12 cellular contexts compared by ENCODE assay signal in the genomic region with DNA sequence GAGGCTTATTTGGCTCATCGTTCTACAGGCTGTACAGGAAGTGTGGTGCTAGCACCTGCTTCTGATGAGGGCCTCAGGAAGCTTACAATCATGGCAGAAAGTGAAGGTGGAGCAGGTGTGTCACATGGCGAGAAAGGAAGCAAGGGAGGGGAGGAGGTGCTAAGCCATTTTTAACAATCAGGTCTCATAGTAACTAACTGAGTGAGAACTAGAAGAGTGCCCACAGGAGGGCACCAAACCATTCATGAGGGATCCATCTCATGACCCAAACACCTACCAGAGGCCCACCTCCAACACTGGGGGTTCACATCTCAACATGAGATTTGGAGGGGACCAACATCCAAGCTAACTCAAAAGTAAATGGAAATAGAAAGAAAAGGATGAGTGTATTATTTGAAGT.
A peak's percentile ranks its signal among the peaks of the same experiment; 100 is the strongest.
DNase-seq lines count a peak whose midpoint lies in the region; ATAC-seq and TF ChIP-seq lines count a peak whose summit lies in the region.
"Had no signal": no experiment of that assay in that cellular context is flagged by ENCODE, and none has a peak within 500 bp of the region (broad histone marks: within the 10 kb centered on the region; RNA-seq: fewer than 3 reads in every experiment).

No MANE protein-coding gene starts in this region.

- no peaks in the 10 kb centered on the region for H3K27me3 ChIP-seq in mammary epithelial cell (ENCODE audit: insufficient read depth, low read length)
- peaks cover 7% of the 10 kb centered on the region for H3K27me3 ChIP-seq in smooth muscle cell (ENCODE audit: low read depth)
- H3K27me3 ChIP-seq: right atrium auricular region had no signal

- no TSS peak for BruUV-seq in MCF 10A (replicated peaks; lab: Mats Ljungman, UMichigan)
- no TSS peak for BruUV-seq in mammary epithelial cell (replicated peaks; lab: Mats Ljungman, UMichigan)

- H3K9me3 ChIP-seq in mammary epithelial cell (replicated peaks; ENCODE audit: insufficient read depth, low read length) (peaks cover 5% of the 10 kb centered on the region), smooth muscle cell (replicated peaks; ENCODE audit: low read depth) (peaks cover 7% of the 10 kb centered on the region)
- H3K9me3 ChIP-seq: left lung, right atrium auricular region had no signal

- H3K4me3 ChIP-seq in mammary epithelial cell (replicated peaks in 1 of 3; ENCODE audit: insufficient read depth in 1 of 3, low read depth in 2 of 3, low read length in 3 of 3) (no peak overlapping the region), choroid plexus epithelial cell (ENCODE audit: low read depth, low read length) (no peak overlapping the region), smooth muscle cell (no peak overlapping the region)
- H3K4me3 ChIP-seq: left lung, right atrium auricular region had no signal

- WGBS in mammary epithelial cell (ENCODE audit: low coverage, missing lambda C conversion rate): 67% methylated on average over 2 of the region's 2 CpGs
- 90% methylated on average over 2 of the region's 2 CpGs for WGBS in smooth muscle cell (ENCODE audit: low lambda C conversion rate)

- H3K79me2 ChIP-seq in mammary epithelial cell (ENCODE audit: insufficient read depth, low read length) (no peaks in the 10 kb centered on the region), smooth muscle cell (ENCODE audit: low read depth) (no peaks in the 10 kb centered on the region)

- CTCF ChIA-PET in MCF 10A (lab: Yijun Ruan, JAX): interaction anchor here (0.7 kb wide), 1 partner anchor 113 kb away, joined by 4 read pairs; no protein-coding TSS in a partner anchor
- CTCF ChIA-PET in mammary epithelial cell (lab: Charles Lee; ENCODE audit: low non-redundant PET): no interaction called here

- H3K4me1 ChIP-seq in mammary epithelial cell (ENCODE audit: insufficient read depth, low read length): no peaks in the 10 kb centered on the region
- H3K4me1 ChIP-seq in smooth muscle cell (ENCODE audit: low read depth): no peaks in the 10 kb centered on the region

- H3K27me3 Mint-ChIP-seq in MCF 10A (ENCODE audit: insufficient read depth, unreplicated experiment): peaks cover 19% of the 10 kb centered on the region

- intact Hi-C loops in MCF 10A (cut with micrococcal nuclease) (loop anchor here (2.0 to 10.0 kb wide), 2 partner anchors 112 to 558 kb away; no protein-coding TSS in a partner anchor), mammary epithelial cell (cut with micrococcal nuclease) (loop anchor here (5.0 kb wide), 1 partner anchor 551 kb away; no protein-coding TSS in a partner anchor)

- H3K4me2 ChIP-seq in mammary epithelial cell (ENCODE audit: insufficient read depth, low read depth, low read length) (no peak overlapping the region), smooth muscle cell (no peak overlapping the region)

- dilution Hi-C loops in mammary epithelial cell (cut with HindIII; ENCODE audit: low sequenced_read_pairs): loop anchor here (5.0 kb wide), 1 partner anchor 41 kb away; no protein-coding TSS in a partner anchor

- H3K27ac Mint-ChIP-seq in MCF 10A (ENCODE audit: low read depth, unreplicated experiment): no peak overlapping the region

- H3K9me3 Mint-ChIP-seq in MCF 10A (ENCODE audit: unreplicated experiment): peaks cover 12% of the 10 kb centered on the region

- in situ Hi-C loops in mammary epithelial cell (cut with MboI; ENCODE audit: low sequenced_read_pairs in 2 of 2): no loop called here

- H3K27ac ChIP-seq in mammary epithelial cell (ENCODE audit: insufficient read depth, low read depth, low read length) (no peak overlapping the region), smooth muscle cell (ENCODE audit: low read depth) (no peak overlapping the region)
- H3K27ac ChIP-seq: left lung, right atrium auricular region had no signal

- TF ChIP-seq CTCF in MCF 10A (IDR thresholded peaks at IDR 0.05; ENCODE audit: unreplicated experiment) (peak; percentile 15), mammary epithelial cell (conservative IDR thresholded peaks at IDR 0.05 in 1 of 2, IDR thresholded peaks at IDR 0.05 in 1 of 2; ENCODE audit: extremely low read depth in 1 of 2, insufficient read depth in 1 of 2, low read depth in 1 of 2, low read length in 2 of 2) (no peak), choroid plexus epithelial cell (conservative IDR thresholded peaks at IDR 0.05; ENCODE audit: low read depth, low read length) (peak; percentile 40), smooth muscle cell (IDR thresholded peaks at IDR 0.05; ENCODE audit: borderline replicate concordance, insufficient read depth, poor library complexity, severe bottlenecking) (peak; percentile 12), GM20000 (IDR thresholded peaks at IDR 0.05; ENCODE audit: extremely low read depth, missing control alignments) (no peak)

- no peak overlapping the region for H3K4me3 Mint-ChIP-seq in MCF 10A (ENCODE audit: unreplicated experiment)
- H3K4me3 Mint-ChIP-seq: CD4-positive, alpha-beta memory T cell had no signal

- DNase-seq in MCF 10A (ENCODE audit: unreplicated experiment): peak; percentile 36
- DNase-seq in mammary epithelial cell: no peak
- DNase-seq in NAMALWA (ENCODE audit: low spot score): peak; percentile 47
- DNase-seq in choroid plexus epithelial cell (ENCODE audit: low read depth): peak; percentile 12
- DNase-seq in smooth muscle cell (lab: John Stamatoyannopoulos, UW; ENCODE audit: unreplicated experiment): no peak
- DNase-seq in NCI-H345 (lab: John Stamatoyannopoulos, UW): no peak
- no peak for DNase-seq in GM20000 (ENCODE audit: low spot score)
- DNase-seq: CD4-positive, alpha-beta memory T cell; left lung; NCI-H146 had no signal

- H2AFZ ChIP-seq in mammary epithelial cell (ENCODE audit: low read depth, low read length): no peak overlapping the region
- H2AFZ ChIP-seq in smooth muscle cell (ENCODE audit: low read depth): no peak overlapping the region

- peaks cover 6% of the 10 kb centered on the region for H3K4me1 Mint-ChIP-seq in MCF 10A (ENCODE audit: insufficient read depth, unreplicated experiment)

- no peaks in the 10 kb centered on the region for H4K20me1 ChIP-seq in mammary epithelial cell (ENCODE audit: insufficient read depth, low read length)
- H4K20me1 ChIP-seq in smooth muscle cell (ENCODE audit: low read depth): no peaks in the 10 kb centered on the region

- H3F3A ChIP-seq in smooth muscle cell (ENCODE audit: low read depth): no peaks in the 10 kb centered on the region

- H3K36me3 ChIP-seq in mammary epithelial cell (ENCODE audit: insufficient read depth, low read length) (no peaks in the 10 kb centered on the region), smooth muscle cell (ENCODE audit: low read depth) (no peaks in the 10 kb centered on the region)
- H3K36me3 ChIP-seq: left lung, right atrium auricular region had no signal

- no peak overlapping the region for H3K9ac ChIP-seq in mammary epithelial cell (ENCODE audit: insufficient read depth, low read length)
- no peak overlapping the region for H3K9ac ChIP-seq in smooth muscle cell (ENCODE audit: low read depth)

- POLR2A ChIA-PET in MCF 10A (lab: Yijun Ruan, JAX): no interaction called here

- no peaks in the 10 kb centered on the region for H3K36me3 Mint-ChIP-seq in MCF 10A (ENCODE audit: insufficient read depth, unreplicated experiment)
- H3K36me3 Mint-ChIP-seq: CD4-positive, alpha-beta memory T cell had no signal

- no peak for ATAC-seq in GM18907 (IDR thresholded peaks at IDR 0.05; ENCODE audit: unreplicated experiment)
- ATAC-seq: left lung had no signal

Comparison
In these comparisons a context has a peak if more than half of its experiments do, and no peak if none do; other contexts are left out.
1. DNase-seq: peak in MCF 10A (single experiment), NAMALWA (single experiment) and choroid plexus epithelial cell (single experiment); none in mammary epithelial cell (single experiment), smooth muscle cell (single experiment), NCI-H345 (single experiment) and GM20000 (single experiment).
2. CTCF ChIP-seq: peak in MCF 10A (single experiment), choroid plexus epithelial cell (single experiment) and smooth muscle cell (single experiment); none in mammary epithelial cell (0 of 2) and GM20000 (single experiment).